ENCODE assay signal across 8 cellular contexts in genomic region chr10:132446661-132447445, GRCh38. TPM values are rescaled to one million over a fixed set of nuclear protein-coding genes. Genes with fewer than 3 reads are reported as not detected.
DNase-seq lines count a peak whose midpoint lies in the region; ATAC-seq lines count a peak whose summit lies in the region.

No MANE protein-coding gene starts in this region.

- DNase-seq in AG08396 (ENCODE audit: low spot score): peak; percentile 62
- peak; percentile 40 to 50 (median 41) for DNase-seq in T-helper 17 cell
- peak; percentile 54 for DNase-seq in astrocyte of the hippocampus (ENCODE audit: low read depth, low spot score)
- peak; percentile 37 for DNase-seq in medulla oblongata (ENCODE audit: extremely low spot score)
- peak; percentile 43 to 48 for DNase-seq in stimulated activated CD8-positive, alpha-beta memory T cell treated with anti-CD3 and anti-CD28 coated beads, Interleukin-7, amount 100 ng/mL, for 4 hours (ENCODE audit: low read depth in 2 of 2)

- H3K36me3 Mint-ChIP-seq in T-helper 17 cell (ENCODE audit: low read depth): no peaks in the 10 kb centered on the region

- H3K9me3 ChIP-seq in KOPT-K1 (ENCODE audit: insufficient read depth, low read length, poor library complexity, severe bottlenecking) (no peaks in the 10 kb centered on the region), T-helper 17 cell (ENCODE audit: control insufficient read depth, low read length, poor library complexity, severe bottlenecking) (no peaks in the 10 kb centered on the region)

- peak overlapping the region; percentile 89 for H3K4me3 Mint-ChIP-seq in T-helper 17 cell

- H3K27me3 Mint-ChIP-seq in T-helper 17 cell: no peaks in the 10 kb centered on the region

- peaks cover 32% of the 10 kb centered on the region for H3K4me1 Mint-ChIP-seq in T-helper 17 cell

- peak overlapping the region; percentile 97 for H3K27ac Mint-ChIP-seq in T-helper 17 cell

- ATAC-seq in GM19351 (IDR thresholded peaks at IDR 0.05; ENCODE audit: unreplicated experiment) (peak; percentile 50), T-helper 17 cell (peak; percentile 43), HG03280 (IDR thresholded peaks at IDR 0.05; ENCODE audit: unreplicated experiment) (no peak)

- peak overlapping the region; percentile 97 for H3K27ac ChIP-seq in KOPT-K1 (ENCODE audit: low read depth, low read length, poor library complexity, severe bottlenecking)

- H3K36me3 ChIP-seq in KOPT-K1 (ENCODE audit: insufficient read depth, low read length): no peaks in the 10 kb centered on the region

RNA-seq across cellular contexts. Expression of gene PWWP2B, which starts 49.9 kb away (rescaled TPM):
- 10 to 100 TPM; 15.7 to 16.7 TPM for total RNA-seq in T-helper 17 cell
